ENCODE assay signal across 18 cellular contexts in genomic region chr11:5343474-5344335, GRCh38. TPM values are rescaled to one million over a fixed set of nuclear protein-coding genes. Genes with fewer than 3 reads are reported as not detected.
DNase-seq lines count a peak whose midpoint lies in the region; ATAC-seq, FAIRE-seq and TF ChIP-seq lines count a peak whose summit lies in the region.
"Had no signal": no experiment of that assay in that cellular context is flagged by ENCODE, and none has a peak within 500 bp of the region (broad histone marks: within the 10 kb centered on the region; RNA-seq: fewer than 3 reads in every experiment).

TSS of gene OR51B5 (minus strand) at chr11:5343524. CDS start at chr11:5343524, 0 bp downstream.

- no peaks in the 10 kb centered on the region for H3K36me3 ChIP-seq in GM12878 (ENCODE audit: control insufficient read depth in 2 of 2, insufficient read depth in 2 of 2, low read length in 1 of 2)
- H3K36me3 ChIP-seq in mesenchymal stem cell (ENCODE audit: control insufficient read depth in 1 of 2, insufficient read depth in 2 of 2, low read depth in 1 of 2, low read length in 2 of 2): no peaks in the 10 kb centered on the region
- no peaks in the 10 kb centered on the region for H3K36me3 ChIP-seq in pancreas

- H3K27ac Mint-ChIP-seq in activated T-helper 2 cell treated with anti-CD3 and anti-CD28 coated beads, Interferon-gamma antibody, Interleukin-2, Interleukin-4, amounts not matched to agents 10 μg/mL and 5 μg/mL and 100 μg/mL, durations not matched to agents 14 hours and 24 hours and 36 hours: no peak within 1 kb of the TSS
- H3K27ac Mint-ChIP-seq: CD8-positive, alpha-beta memory T cell; IgD-negative memory B cell had no signal

- no peak within 1 kb of the TSS for H3K4me2 ChIP-seq in GM12878 (ENCODE audit: control insufficient read depth, insufficient read depth)
- H3K4me2 ChIP-seq in mesenchymal stem cell (ENCODE audit: low read length, poor library complexity, severe bottlenecking): no peak within 1 kb of the TSS
- H3K4me2 ChIP-seq: PC-9 had no signal

- TF ChIP-seq EP300 in GM12878 (IDR thresholded peaks at IDR 0.05; ENCODE audit: borderline replicate concordance in 1 of 2, control insufficient read depth in 1 of 2, low read depth in 2 of 2, low read length in 2 of 2): no peak

- H3K27ac ChIP-seq in GM12878 (ENCODE audit: control insufficient read depth, insufficient read depth) (no peak within 1 kb of the TSS), mesenchymal stem cell (ENCODE audit: low read length, poor library complexity, severe bottlenecking) (no peak within 1 kb of the TSS), pancreas (no peak within 1 kb of the TSS)
- H3K27ac ChIP-seq: PC-9, SK-N-MC had no signal

- H2BK120ac ChIP-seq in mesenchymal stem cell (ENCODE audit: low read depth, low read length): no peak within 1 kb of the TSS

- no peaks in the 10 kb centered on the region for H3K4me1 Mint-ChIP-seq in activated T-helper 2 cell treated with anti-CD3 and anti-CD28 coated beads, Interferon-gamma antibody, Interleukin-2, Interleukin-4, amounts not matched to agents 10 μg/mL and 5 μg/mL and 100 μg/mL, durations not matched to agents 14 hours and 24 hours and 36 hours (ENCODE audit: low read depth)
- H3K4me1 Mint-ChIP-seq: CD8-positive, alpha-beta memory T cell; IgD-negative memory B cell had no signal

- H2BK5ac ChIP-seq in mesenchymal stem cell (ENCODE audit: low read depth, low read length, poor library complexity, severe bottlenecking): no peak within 1 kb of the TSS

- H3K4ac ChIP-seq in mesenchymal stem cell (ENCODE audit: low read depth in 1 of 2, low read length in 2 of 2): no peak within 1 kb of the TSS

- H3K9me3 Mint-ChIP-seq in activated T-helper 2 cell treated with anti-CD3 and anti-CD28 coated beads, Interferon-gamma antibody, Interleukin-2, Interleukin-4, amounts not matched to agents 10 μg/mL and 5 μg/mL and 100 μg/mL, durations not matched to agents 14 hours and 24 hours and 36 hours: no peaks in the 10 kb centered on the region
- H3K9me3 Mint-ChIP-seq: IgD-negative memory B cell had no signal

- H3K4me3 ChIP-seq in GM12878 (no peak within 1 kb of the TSS), mesenchymal stem cell (ENCODE audit: insufficient read depth in 1 of 2, low read depth in 1 of 2, low read length in 2 of 2) (no peak within 1 kb of the TSS), pancreas (no peak within 1 kb of the TSS)
- H3K4me3 ChIP-seq: PC-9, SK-N-MC had no signal

- peak; percentile 38 for FAIRE-seq in GM18507 (lab: Jason Lieb, UNC)
- FAIRE-seq in GM12878 (lab: Jason Lieb, UNC): no peak
- FAIRE-seq in pancreas (lab: Jason Lieb, UNC): no peak

- CTCF ChIA-PET in GM12878 (lab: Yijun Ruan, JAX): interaction anchor here (0.7 to 1.0 kb wide), 2 partner anchors 18 to 20 kb away, joined by 3 read pairs; no protein-coding TSS in a partner anchor

- no peak for TF ChIP-seq POLR2A in GM12878 (IDR thresholded peaks at IDR 0.05; ENCODE audit: low read depth, low read length)

- DNase-seq in GM18507 (ENCODE audit: extremely low spot score, insufficient read length, low read depth): no peak
- DNase-seq in GM12878 (ENCODE audit: low read depth, low spot score): no peak
- no peak for DNase-seq in mesenchymal stem cell
- DNase-seq in pancreas: no peak
- no peak for DNase-seq in activated T-helper 2 cell treated with anti-CD3 and anti-CD28 coated beads, Interferon-gamma antibody, Interleukin-2, Interleukin-4, amounts not matched to agents 10 μg/mL and 5 μg/mL and 100 μg/mL, durations not matched to agents 14 hours and 24 hours and 36 hours (ENCODE audit: low spot score)
- DNase-seq: CD8-positive, alpha-beta memory T cell; NCI-H146; NCI-H226; NCI-H526 treated with DMSO at 0.1 percent for 48 hours; NK-92 treated with Interleukin-12 subunit alpha and Interleukin-12 subunit beta, amount 100 ng/mL, for 24 hours; PC-9; T-helper 1 cell had no signal

- no peak within 1 kb of the TSS for H2BK15ac ChIP-seq in mesenchymal stem cell (ENCODE audit: low read depth, poor library complexity, severe bottlenecking)

- POLR2A ChIA-PET in GM12878 (lab: Charles Lee): interaction anchor here (0.6 kb wide), 2 partner anchors 289 to 515 kb away, joined by 3 to 4 read pairs; no protein-coding TSS in a partner anchor

- no peaks in the 10 kb centered on the region for H3K79me2 ChIP-seq in GM12878 (ENCODE audit: control insufficient read depth, insufficient read depth, low read length)

- H3K36me3 Mint-ChIP-seq in activated T-helper 2 cell treated with anti-CD3 and anti-CD28 coated beads, Interferon-gamma antibody, Interleukin-2, Interleukin-4, amounts not matched to agents 10 μg/mL and 5 μg/mL and 100 μg/mL, durations not matched to agents 14 hours and 24 hours and 36 hours (ENCODE audit: low read depth): no peaks in the 10 kb centered on the region
- H3K36me3 Mint-ChIP-seq: CD8-positive, alpha-beta memory T cell; IgD-negative memory B cell had no signal

- H2AFZ ChIP-seq in GM12878 (ENCODE audit: control insufficient read depth, low read depth, low read length) (no peak within 1 kb of the TSS), mesenchymal stem cell (ENCODE audit: low read depth, low read length) (no peak within 1 kb of the TSS)
- H2AFZ ChIP-seq: PC-9 had no signal

- H4K8ac ChIP-seq in mesenchymal stem cell (ENCODE audit: low read length): peak within 1 kb of the TSS; percentile 12

- H3K4me1 ChIP-seq in GM12878 (ENCODE audit: control insufficient read depth, insufficient read depth, low read length): no peaks in the 10 kb centered on the region
- H3K4me1 ChIP-seq in mesenchymal stem cell (ENCODE audit: control insufficient read depth, insufficient read depth, low read depth, low read length): no peaks in the 10 kb centered on the region
- no peaks in the 10 kb centered on the region for H3K4me1 ChIP-seq in pancreas

- H3K9ac ChIP-seq in GM12878 (ENCODE audit: control insufficient read depth, insufficient read depth, low read length): no peak within 1 kb of the TSS
- H3K9ac ChIP-seq in mesenchymal stem cell (ENCODE audit: low read length): no peak within 1 kb of the TSS

- RAD21 ChIA-PET in GM12878 (lab: Charles Lee; ENCODE audit: unreplicated experiment): interaction anchor here (1.1 to 1.2 kb wide), 2 partner anchors 36 to 54 kb away, joined by 3 to 4 read pairs; no protein-coding TSS in a partner anchor

- in situ Hi-C loops in GM12878 (cut with MboI): loop anchor here (25.0 kb wide), 1 partner anchor 1481 kb away; the partner anchor contains the start of gene STIM1

- ATAC-seq in HG02798 (IDR thresholded peaks at IDR 0.05; ENCODE audit: poor library complexity, unreplicated experiment): peak; percentile 30
- ATAC-seq in GM12878: peak; percentile 61
- no peak for ATAC-seq in GM21737 (IDR thresholded peaks at IDR 0.05; ENCODE audit: unreplicated experiment)
- no peak for ATAC-seq in pancreas
- ATAC-seq in HG03175 (IDR thresholded peaks at IDR 0.05; ENCODE audit: unreplicated experiment): no peak

- H3K14ac ChIP-seq in mesenchymal stem cell (ENCODE audit: low read length in 2 of 2): no peak within 1 kb of the TSS

- no peak within 1 kb of the TSS for H2BK12ac ChIP-seq in mesenchymal stem cell (ENCODE audit: low read length in 2 of 2)

- no peaks in the 10 kb centered on the region for H3K27me3 Mint-ChIP-seq in activated T-helper 2 cell treated with anti-CD3 and anti-CD28 coated beads, Interferon-gamma antibody, Interleukin-2, Interleukin-4, amounts not matched to agents 10 μg/mL and 5 μg/mL and 100 μg/mL, durations not matched to agents 14 hours and 24 hours and 36 hours (ENCODE audit: low read depth)

- TF ChIP-seq CTCF in GM12878 (IDR thresholded peaks at IDR 0.05 in 2 of 3, conservative IDR thresholded peaks at IDR 0.05 in 1 of 3; ENCODE audit: control insufficient read depth in 2 of 3, extremely low read depth in 1 of 3, insufficient read depth in 1 of 3, low read depth in 3 of 3, low read length in 3 of 3) (no peak), pancreas (IDR thresholded peaks at IDR 0.05) (no peak)

- H3K4me3 Mint-ChIP-seq in activated T-helper 2 cell treated with anti-CD3 and anti-CD28 coated beads, Interferon-gamma antibody, Interleukin-2, Interleukin-4, amounts not matched to agents 10 μg/mL and 5 μg/mL and 100 μg/mL, durations not matched to agents 14 hours and 24 hours and 36 hours (ENCODE audit: low read depth): no peak within 1 kb of the TSS
- H3K4me3 Mint-ChIP-seq: CD8-positive, alpha-beta memory T cell; IgD-negative memory B cell had no signal

- H3K9me3 ChIP-seq in GM12878 (replicated peaks; ENCODE audit: control insufficient read depth, insufficient read depth, low read length): no peaks in the 10 kb centered on the region
- H3K9me3 ChIP-seq in mesenchymal stem cell (ENCODE audit: control insufficient read depth, low read length): no peaks in the 10 kb centered on the region
- H3K9me3 ChIP-seq in pancreas: no peaks in the 10 kb centered on the region

- under 1% methylated on average over 6 of the region's 6 CpGs for WGBS in GM12878 (ENCODE audit: insufficient coverage, insufficient replicate concordance, low lambda C conversion rate, missing lambda C conversion rate)
- WGBS in mesenchymal stem cell: 80% methylated on average over 3 of the region's 6 CpGs
- 58 to 70% methylated on average over 6 of the region's 6 CpGs for WGBS in pancreas, 2 donors

- no peak within 1 kb of the TSS for H4K91ac ChIP-seq in mesenchymal stem cell (ENCODE audit: low read length)

- H3K18ac ChIP-seq in mesenchymal stem cell (ENCODE audit: low read depth in 1 of 2, low read length in 2 of 2): no peak within 1 kb of the TSS

- TF ChIP-seq RAD21 in GM12878 (IDR thresholded peaks at IDR 0.05; ENCODE audit: insufficient read depth, low read depth, low read length): no peak

- H2AK5ac ChIP-seq in mesenchymal stem cell (ENCODE audit: low read length, severe bottlenecking): no peak within 1 kb of the TSS

- no peak within 1 kb of the TSS for H3K23ac ChIP-seq in mesenchymal stem cell (ENCODE audit: low read length in 2 of 2)

- H3K79me1 ChIP-seq in mesenchymal stem cell (replicated peaks; ENCODE audit: low read length, poor library complexity, severe bottlenecking): no peaks in the 10 kb centered on the region

- SMC1A ChIA-PET in GM12878 (lab: Charles Lee; ENCODE audit: uncharacterized antibody, unreplicated experiment): interaction anchor here (0.6 to 1.6 kb wide), 6 partner anchors 9 to 1055 kb away, joined by 3 to 5 read pairs (median 4); no protein-coding TSS in a partner anchor

- H4K20me1 ChIP-seq in GM12878 (ENCODE audit: control insufficient read depth, insufficient read depth): no peaks in the 10 kb centered on the region

- intact Hi-C loops in GM12878 (cut with micrococcal nuclease; ENCODE audit: unreplicated experiment): no loop called here
- intact Hi-C loops in pancreas (cut with DNase I): no loop called here
- intact Hi-C loops in activated T-helper 2 cell treated with anti-CD3 and anti-CD28 coated beads, Interferon-gamma antibody, Interleukin-2, Interleukin-4, amounts not matched to agents 10 μg/mL and 5 μg/mL and 100 μg/mL, durations not matched to agents 14 hours and 24 hours and 36 hours (cut with micrococcal nuclease): no loop called here

- H3K27me3 ChIP-seq in GM12878 (replicated peaks in 1 of 2; ENCODE audit: control insufficient read depth in 2 of 2, insufficient read depth in 2 of 2, low read length in 1 of 2) (no peaks in the 10 kb centered on the region), mesenchymal stem cell (ENCODE audit: control insufficient read depth in 1 of 2, insufficient read depth in 1 of 2, low read length in 2 of 2) (no peaks in the 10 kb centered on the region), pancreas (no peaks in the 10 kb centered on the region)

- BruUV-seq in GM12878 (replicated peaks; lab: Mats Ljungman, UMichigan): no TSS peak

RNA-seq across cellular contexts. Expression of gene OR51B5, which starts in this region (rescaled TPM):
- 12.4 TPM in 2 replicates for total RNA-seq in GM12878 (2013; cell fraction: nucleolus; rRNA removed)
- total RNA-seq in GM12878 (2014; rRNA removed): 0.17 TPM in 1 of 2 replicates, not detected in the other
- not detected in 2 replicates for total RNA-seq in GM12878 (2014; rRNA removed; fragmentation: Illumina TruSeq; extraction: Trizol)
- 0.18 TPM in 1 of 2 replicates, not detected in the other for total RNA-seq in GM12878 (2021)
- not detected for polyA plus RNA-seq in GM12878 (2011; ENCODE audit: low read depth)
- polyA plus RNA-seq in GM12878 (2011; rRNA removed): 2.1 and 2.5 TPM in 2 replicates
- polyA plus RNA-seq in GM12878 (2011; cell fraction: cytosol; rRNA removed): 1.1 and 1.3 TPM in 2 replicates
- 3.8 and 4.0 TPM in 2 replicates for polyA plus RNA-seq in GM12878 (2011; cell fraction: nucleus; rRNA removed)
- polyA plus RNA-seq in GM12878 (2012): not detected in 2 replicates
- polyA plus RNA-seq in GM12878 (2014; fragmentation: Illumina TruSeq; extraction: Trizol): not detected in 2 replicates
- polyA plus RNA-seq in GM12878 (2014; fragmentation: Nextera tagmentation; extraction: Ambion mirVana): under 1 TPM in 1 of 2 experiments, not detected in 1; 0.04 TPM
- not detected in 2 replicates for polyA plus RNA-seq in GM12878 (2014; rRNA removed)
- not detected for polyA plus RNA-seq in GM12878 (2016; fragmentation: Nextera tagmentation; extraction: Ambion mirVana)
- polyA minus RNA-seq in GM12878 (2011; rRNA and poly(A)+ RNA removed): 10.2 and 12.0 TPM in 2 replicates
- polyA minus RNA-seq in GM12878 (2011; cell fraction: cytosol; rRNA and poly(A)+ RNA removed): 1.8 TPM in 1 of 2 replicates, not detected in the other
- polyA minus RNA-seq in GM12878 (2011; cell fraction: nucleus; rRNA and poly(A)+ RNA removed): 13.7 and 21.1 TPM in 2 replicates
- polyA plus RNA-seq in mesenchymal stem cell (2013, experiment 1 of 2): not detected
- polyA plus RNA-seq in mesenchymal stem cell (2013, experiment 2 of 2): not detected
- total RNA-seq in pancreas: under 1 TPM in 3 of 6 donors, not detected in 3; 0.14 to 0.24 (median 0.19) TPM
- under 1 TPM in 1 of 2 donors, not detected in 1; 0.05 TPM for polyA plus RNA-seq in pancreas
- total RNA-seq in activated T-helper 2 cell treated with anti-CD3 and anti-CD28 coated beads, Interferon-gamma antibody, Interleukin-2, Interleukin-4, amounts not matched to agents 10 μg/mL and 5 μg/mL and 100 μg/mL, durations not matched to agents 14 hours and 24 hours and 36 hours: not detected in 2 replicates
- total RNA-seq: CD8-positive, alpha-beta memory T cell had no signal
- polyA plus RNA-seq: BJ; CD8-positive, alpha-beta memory T cell; IgD-negative memory B cell had no signal

Comparison
In these comparisons a context has a peak if more than half of its experiments do, and no peak if none do; other contexts are left out.
1. ATAC-seq: peak in HG02798 (single experiment) and GM12878 (single experiment); none in GM21737 (single experiment), pancreas (0 of 4) and HG03175 (single experiment).